In the genomic region with DNA sequence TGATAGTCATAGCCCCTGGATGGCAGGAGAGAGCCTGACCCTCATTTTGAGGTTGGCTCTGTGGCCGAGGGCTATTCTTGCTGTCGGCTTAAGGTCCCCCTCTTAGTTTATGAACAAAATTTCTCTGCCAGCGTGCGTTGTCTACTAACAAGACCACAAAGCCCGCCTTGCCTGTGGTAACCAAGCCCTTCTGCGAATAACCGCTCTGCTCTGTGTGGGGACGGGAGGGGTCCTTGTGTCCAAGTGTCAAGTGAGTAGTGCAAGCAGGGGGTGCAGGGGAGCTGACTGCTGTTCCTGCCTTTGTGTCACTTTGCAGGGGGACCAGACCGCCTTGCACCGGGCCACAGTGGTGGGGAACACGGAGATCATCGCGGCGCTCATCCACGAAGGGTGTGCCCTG, we compare ENCODE assay signal across 28 cellular contexts. TPM values are rescaled to one million over a fixed set of nuclear protein-coding genes. Genes with fewer than 3 reads are reported as not detected.
DNase-seq lines count a peak whose midpoint lies in the region; ATAC-seq, FAIRE-seq and TF ChIP-seq lines count a peak whose summit lies in the region.
"Had no signal": no experiment of that assay in that cellular context is flagged by ENCODE, and none has a peak within 500 bp of the region (broad histone marks: within the 10 kb centered on the region; RNA-seq: fewer than 3 reads in every experiment).

No MANE protein-coding gene starts in this region.

- H3K27ac Mint-ChIP-seq in neural progenitor cell: peak overlapping the region; percentile 53
- H3K27ac Mint-ChIP-seq: CD4-positive, alpha-beta T cell; GM23338; HFFc6 had no signal

- no peak for TF ChIP-seq RAD21 in H1 (IDR thresholded peaks at IDR 0.05 in 1 of 2, conservative IDR thresholded peaks at IDR 0.05 in 1 of 2; ENCODE audit: low read depth in 2 of 2, low read length in 2 of 2)

- H3K36me3 ChIP-seq in H1 (ENCODE audit: control insufficient read depth in 2 of 4, insufficient read depth in 4 of 4, low read length in 3 of 4): no peaks in the 10 kb centered on the region
- H3K36me3 ChIP-seq in mesendoderm (ENCODE audit: control insufficient read depth, insufficient read depth, low read length): peaks cover 3% of the 10 kb centered on the region
- no peaks in the 10 kb centered on the region for H3K36me3 ChIP-seq in neural progenitor cell
- no peaks in the 10 kb centered on the region for H3K36me3 ChIP-seq in right lobe of liver
- H3K36me3 ChIP-seq: BE2C; BLaER1 treated with 17β-estradiol and CSF1 and Interleukin-3, amounts not matched to agents 10 nM and 100 nM; HAP-1 had no signal

- no peak for TF ChIP-seq POLR2A in H1 (IDR thresholded peaks at IDR 0.05; ENCODE audit: control extremely low read depth in 1 of 2, low read depth in 2 of 2, low read length in 2 of 2)
- TF ChIP-seq POLR2A in right lobe of liver (IDR thresholded peaks at IDR 0.05): no peak

- no peak overlapping the region for H3K18ac ChIP-seq in H1 (ENCODE audit: extremely low read depth, low read length)
- H3K18ac ChIP-seq in mesendoderm (ENCODE audit: low read length): no peak overlapping the region

- no peaks in the 10 kb centered on the region for H3K79me1 ChIP-seq in H1 (ENCODE audit: low read depth, low read length)
- no peaks in the 10 kb centered on the region for H3K79me1 ChIP-seq in mesendoderm (ENCODE audit: low read length)

- POLR2A ChIA-PET in H1 (lab: Charles Lee; ENCODE audit: partially characterized antibody): no interaction called here

- H3K27me3 Mint-ChIP-seq in neural progenitor cell (ENCODE audit: insufficient read depth, low read depth): no peaks in the 10 kb centered on the region
- H3K27me3 Mint-ChIP-seq: CD4-positive, alpha-beta T cell; CD8-positive, alpha-beta memory T cell had no signal

- no peak overlapping the region for H2BK15ac ChIP-seq in H1 (ENCODE audit: low read length)
- no peak overlapping the region for H2BK15ac ChIP-seq in mesendoderm (replicated peaks; ENCODE audit: low read depth)

- peaks cover 4% of the 10 kb centered on the region for H3K4me1 Mint-ChIP-seq in neural progenitor cell
- H3K4me1 Mint-ChIP-seq: CD14-positive monocyte; CD8-positive, alpha-beta memory T cell had no signal

- H3K27ac ChIP-seq in H1 (ENCODE audit: low read depth, low read length): no peak overlapping the region
- no peak overlapping the region for H3K27ac ChIP-seq in mesendoderm (ENCODE audit: low read depth, low read length)
- H3K27ac ChIP-seq in neural progenitor cell: no peak overlapping the region
- no peak overlapping the region for H3K27ac ChIP-seq in right lobe of liver
- H3K27ac ChIP-seq: A549; BLaER1 treated with 17β-estradiol and CSF1 and Interleukin-3, amounts not matched to agents 10 nM and 100 nM had no signal

- H4K5ac ChIP-seq in H1 (ENCODE audit: insufficient read length, low read depth, low read length): no peak overlapping the region
- no peak overlapping the region for H4K5ac ChIP-seq in mesendoderm (ENCODE audit: low read length)

- no peak overlapping the region for H2BK20ac ChIP-seq in H1 (ENCODE audit: low read length)

- H2BK120ac ChIP-seq in H1 (replicated peaks; ENCODE audit: low read depth, low read length) (no peak overlapping the region), mesendoderm (ENCODE audit: low read depth, low read length) (no peak overlapping the region)

- H2BK5ac ChIP-seq in H1 (ENCODE audit: low read depth, low read length) (no peak overlapping the region), mesendoderm (ENCODE audit: low read length) (no peak overlapping the region)

- H3K4ac ChIP-seq in H1 (replicated peaks; ENCODE audit: insufficient read length, low read depth, low read length): no peak overlapping the region
- no peak overlapping the region for H3K4ac ChIP-seq in mesendoderm (ENCODE audit: low read depth, low read length)

- intact Hi-C loops in right lobe of liver (cut with DNase I): no loop called here

- H3K23ac ChIP-seq in H1 (ENCODE audit: insufficient read length) (no peak overlapping the region), mesendoderm (ENCODE audit: low read length) (no peak overlapping the region)

- no peak overlapping the region for H3K4me3 Mint-ChIP-seq in neural progenitor cell
- H3K4me3 Mint-ChIP-seq: CD14-positive monocyte; CD4-positive, alpha-beta T cell; CD8-positive, alpha-beta memory T cell; GM23338; HFFc6 had no signal

- no peak overlapping the region for H3K4me2 ChIP-seq in H1 (ENCODE audit: insufficient read depth in 1 of 2, low read depth in 2 of 2, low read length in 2 of 2)
- H3K4me2 ChIP-seq in mesendoderm (ENCODE audit: low read length): no peak overlapping the region
- H3K4me2 ChIP-seq in neural progenitor cell: no peak overlapping the region
- H3K4me2 ChIP-seq: A549, GM23338 had no signal

- CTCF ChIA-PET in H1 (lab: Charles Lee; ENCODE audit: partially characterized antibody): interaction anchor here (0.8 to 2.3 kb wide), 12 partner anchors 9 to 233 kb away, joined by 3 to 6 read pairs (median 4); a partner anchor contains a TSS

- H3K4me1 ChIP-seq in H1 (replicated peaks in 1 of 4; ENCODE audit: control insufficient read depth in 3 of 4, insufficient read depth in 4 of 4, low read length in 3 of 4): no peaks in the 10 kb centered on the region
- H3K4me1 ChIP-seq in mesendoderm (ENCODE audit: control insufficient read depth, low read depth, low read length): no peaks in the 10 kb centered on the region
- no peaks in the 10 kb centered on the region for H3K4me1 ChIP-seq in neural progenitor cell
- no peaks in the 10 kb centered on the region for H3K4me1 ChIP-seq in right lobe of liver
- H3K4me1 ChIP-seq: A549, BE2C, HAP-1 had no signal

- H2AK5ac ChIP-seq in H1 (ENCODE audit: low read depth, low read length) (no peak overlapping the region), mesendoderm (ENCODE audit: low read length) (no peak overlapping the region)

- no peaks in the 10 kb centered on the region for H4K20me1 ChIP-seq in H1 (replicated peaks in 1 of 2; ENCODE audit: control insufficient read depth in 1 of 2, insufficient read depth in 2 of 2, low read length in 2 of 2)
- no peaks in the 10 kb centered on the region for H4K20me1 ChIP-seq in neural progenitor cell (ENCODE audit: low read depth)
- H4K20me1 ChIP-seq: BLaER1 treated with 17β-estradiol and CSF1 and Interleukin-3, amounts not matched to agents 10 nM and 100 nM had no signal

- no peaks in the 10 kb centered on the region for H3F3A ChIP-seq in neural progenitor cell (ENCODE audit: low read depth)

- no peak overlapping the region for H3K56ac ChIP-seq in H1 (replicated peaks; ENCODE audit: insufficient read length, low read depth, low read length)
- H3K56ac ChIP-seq in mesendoderm (ENCODE audit: low read length): peak overlapping the region; percentile 62

- H3K79me2 ChIP-seq in H1 (ENCODE audit: control insufficient read depth in 1 of 2, insufficient read depth in 2 of 2, low read length in 2 of 2) (no peaks in the 10 kb centered on the region), mesendoderm (ENCODE audit: control insufficient read depth, insufficient read depth, low read length) (no peaks in the 10 kb centered on the region), neural progenitor cell (ENCODE audit: low read depth) (no peaks in the 10 kb centered on the region)

- no peaks in the 10 kb centered on the region for H3K27me3 ChIP-seq in H1 (replicated peaks in 1 of 4; ENCODE audit: control insufficient read depth in 3 of 4, extremely low read depth in 1 of 4, insufficient read depth in 3 of 4, low read length in 3 of 4)
- no peaks in the 10 kb centered on the region for H3K27me3 ChIP-seq in mesendoderm (ENCODE audit: insufficient read depth, low read length, poor library complexity)
- no peaks in the 10 kb centered on the region for H3K27me3 ChIP-seq in neural progenitor cell
- no peaks in the 10 kb centered on the region for H3K27me3 ChIP-seq in right lobe of liver
- H3K27me3 ChIP-seq: BE2C; BLaER1 treated with 17β-estradiol and CSF1 and Interleukin-3, amounts not matched to agents 10 nM and 100 nM had no signal

- peaks cover 6% of the 10 kb centered on the region for H3K36me3 Mint-ChIP-seq in neural progenitor cell

- no peak for FAIRE-seq in H1 (lab: Jason Lieb, UNC)
- FAIRE-seq: A549, D721Med, GM12878, GM18507, H54 had no signal

- TF ChIP-seq CTCF in H1 (IDR thresholded peaks at IDR 0.05; ENCODE audit: control extremely low read depth in 1 of 3, insufficient read depth in 1 of 3, low read depth in 1 of 3, low read length in 3 of 3) (no peak), neural progenitor cell (IDR thresholded peaks at IDR 0.05) (no peak), right lobe of liver (IDR thresholded peaks at IDR 0.05) (no peak)

- ATAC-seq in HG03460 (IDR thresholded peaks at IDR 0.05; ENCODE audit: unreplicated experiment) (no peak), right lobe of liver (no peak)
- ATAC-seq: A549, GM12878, GM23338 had no signal

- 92% methylated on average over 15 of the region's 15 CpGs; no CpG with 5 or more reads in 1 of the 2 experiments for WGBS in H1 (ENCODE audit: extremely low coverage in 1 of 2, insufficient coverage in 1 of 2, insufficient read length in 1 of 2, insufficient replicate concordance in 2 of 2, low coverage in 1 of 2, low lambda C conversion rate in 2 of 2, missing lambda C conversion rate in 1 of 2), 2 experiments
- WGBS in mesendoderm (ENCODE audit: extremely low coverage, insufficient coverage, low lambda C conversion rate): no CpG with 5 or more reads among the region's 15 CpGs
- WGBS in right lobe of liver (ENCODE audit: insufficient coverage, low coverage, low lambda C conversion rate, missing lambda C conversion rate): 98% methylated on average over 11 of the region's 15 CpGs

- H2AFZ ChIP-seq in H1 (ENCODE audit: low read length) (no peak overlapping the region), neural progenitor cell (replicated peaks) (no peak overlapping the region)
- H2AFZ ChIP-seq: GM23338 had no signal

- no peak overlapping the region for H2BK12ac ChIP-seq in H1 (ENCODE audit: low read depth, low read length)

- H4K8ac ChIP-seq in H1 (ENCODE audit: extremely low read depth, insufficient read depth, low read length) (peak overlapping the region; percentile 43; the same call in 1 of the 2 replicates), mesendoderm (ENCODE audit: low read depth, low read length) (no peak overlapping the region)

- H3K9me3 Mint-ChIP-seq in neural progenitor cell: no peaks in the 10 kb centered on the region
- H3K9me3 Mint-ChIP-seq: CD4-positive, alpha-beta T cell; CD8-positive, alpha-beta memory T cell; GM23338; HFFc6 had no signal

- peak; percentile 58 for DNase-seq in activated effector memory CD4-positive, alpha-beta T cell treated with anti-CD3 and anti-CD28 coated beads, Interleukin-2, amount 50 U/mL, for 16 hours
- no peak for DNase-seq in activated effector memory CD4-positive, alpha-beta T cell treated with Interleukin-2 at 50 U/mL for 16 hours
- DNase-seq in H1 (ENCODE audit: low read depth in 1 of 2, low spot score in 2 of 2) (no peak), mesendoderm (no peak), neural progenitor cell (ENCODE audit: low spot score) (no peak), right lobe of liver (no peak)
- DNase-seq in stimulated activated CD4-positive, alpha-beta T cell treated with anti-CD3 and anti-CD28 coated beads, Interleukin-1b, Interleukin-23, amount 100 ng/mL, for 48 hours: no peak
- DNase-seq: 8988T; ACHN; AML-193; BE2C; CD4-positive, alpha-beta T cell; CD8-positive, alpha-beta memory T cell; DMS 273 treated with DMSO at 0.1 percent for 48 hours; DMS79; EL; GDM1; HFFc6 had no signal

- no peaks in the 10 kb centered on the region for H3K23me2 ChIP-seq in H1 (ENCODE audit: low read depth, low read length)

- no peak overlapping the region for H3K4me3 ChIP-seq in H1 (ENCODE audit: extremely low read depth in 1 of 4, insufficient read depth in 2 of 4, low read depth in 3 of 4, low read length in 4 of 4)
- H3K4me3 ChIP-seq in mesendoderm (ENCODE audit: low read length): no peak overlapping the region
- no peak overlapping the region for H3K4me3 ChIP-seq in neural progenitor cell
- H3K4me3 ChIP-seq in right lobe of liver: no peak overlapping the region
- H3K4me3 ChIP-seq: A549; BLaER1 treated with 17β-estradiol and CSF1 and Interleukin-3, amounts not matched to agents 10 nM and 100 nM; GM12878; GM23338; HAP-1 had no signal

- H3K14ac ChIP-seq in H1 (ENCODE audit: insufficient read length): no peak overlapping the region

- H4K91ac ChIP-seq in H1 (replicated peaks; ENCODE audit: insufficient read length, low read length): no peak overlapping the region

- TF ChIP-seq EP300 in H1 (IDR thresholded peaks at IDR 0.05; ENCODE audit: borderline replicate concordance in 1 of 2, low read depth in 2 of 2, low read length in 2 of 2): no peak

- H3K9ac ChIP-seq in H1 (replicated peaks in 1 of 4; ENCODE audit: extremely low read depth in 1 of 4, low read depth in 3 of 4, low read length in 3 of 4): no peak overlapping the region
- H3K9ac ChIP-seq in mesendoderm (ENCODE audit: low read length): no peak overlapping the region
- no peak overlapping the region for H3K9ac ChIP-seq in neural progenitor cell
- H3K9ac ChIP-seq: BLaER1 treated with 17β-estradiol and CSF1 and Interleukin-3, amounts not matched to agents 10 nM and 100 nM had no signal

- no peaks in the 10 kb centered on the region for H3K9me3 ChIP-seq in H1 (ENCODE audit: insufficient read depth in 2 of 2, low read depth in 1 of 2, low read length in 1 of 2)
- H3K9me3 ChIP-seq in neural progenitor cell (ENCODE audit: low read depth): no peaks in the 10 kb centered on the region
- no peaks in the 10 kb centered on the region for H3K9me3 ChIP-seq in right lobe of liver
- H3K9me3 ChIP-seq: A549; BE2C; BLaER1 treated with 17β-estradiol and CSF1 and Interleukin-3, amounts not matched to agents 10 nM and 100 nM; HAP-1 had no signal

RNA-seq across cellular contexts. Expression of a gene that starts 35.8 kb away (rescaled TPM):
- 25.1 and 25.7 TPM in 2 replicates for total RNA-seq in H1 (2021; fragmentation: NEBNext Ultra II Directional; extraction: Animal tissue kit (Norgen Biotek cat#: 25700))
- 2.6 and 7.3 TPM in 2 replicates for polyA plus RNA-seq in H1 (2011; rRNA removed)
- 9.8 TPM for polyA plus RNA-seq in H1 (2011; cell fraction: cytosol; rRNA removed)
- 3.1 TPM for polyA plus RNA-seq in H1 (2011; cell fraction: nucleus; rRNA removed)
- polyA plus RNA-seq in H1 (2012, experiment 1 of 2): 9.8 to 25.8 TPM (median 12.0 TPM) in 4 replicates
- polyA plus RNA-seq in H1 (2012, experiment 2 of 2): 2.0 TPM
- polyA plus RNA-seq in H1 (2013, experiment 1 of 2): 38.6 TPM
- polyA plus RNA-seq in H1 (2013, experiment 2 of 2): 36.2 TPM
- polyA minus RNA-seq in H1 (2011; rRNA and poly(A)+ RNA removed): 4.8 and 6.9 TPM in 2 replicates
- polyA minus RNA-seq in H1 (2011; cell fraction: cytosol; rRNA and poly(A)+ RNA removed): 6.2 TPM
- 15.3 TPM for polyA minus RNA-seq in H1 (2011; cell fraction: nucleus; rRNA and poly(A)+ RNA removed)
- polyA plus RNA-seq in mesendoderm (2013, experiment 1 of 2): 30.4 TPM
- polyA plus RNA-seq in mesendoderm (2013, experiment 2 of 2): 30.0 TPM
- 21.6 and 37.1 TPM in 2 replicates for total RNA-seq in neural progenitor cell (ENCODE audit: low replicate concordance)
- total RNA-seq in right lobe of liver: 10 to 100 TPM; 10.8 to 16.3 (median 12.8) TPM
